8 cellular contexts compared by ENCODE assay signal in genomic region chr7:158782638-158783490, GRCh38. TPM values are rescaled to one million over a fixed set of nuclear protein-coding genes. Genes with fewer than 3 reads are reported as not detected.
A peak's percentile ranks its signal among the peaks of the same experiment; 100 is the strongest.
DNase-seq lines count a peak whose midpoint lies in the region; ATAC-seq and TF ChIP-seq lines count a peak whose summit lies in the region.

No MANE protein-coding gene starts in this region.

- no peak overlapping the region for H4K8ac ChIP-seq in H9 (replicated peaks; ENCODE audit: insufficient read length, low read depth, low read length)

- no peak overlapping the region for H3K4me3 ChIP-seq in SK-N-SH (ENCODE audit: low read depth in 2 of 2, low read length in 1 of 2)
- no peak overlapping the region for H3K4me3 ChIP-seq in foreskin fibroblast (ENCODE audit: low read depth in 1 of 2, low read length in 2 of 2)
- peak overlapping the region; percentile 24 for H3K4me3 ChIP-seq in psoas muscle

- no peak overlapping the region for H2BK120ac ChIP-seq in H9 (ENCODE audit: low read depth, low read length, poor library complexity, severe bottlenecking)

- H3K14ac ChIP-seq in H9 (ENCODE audit: insufficient read depth, low read length), result no peak overlapping the region

- H3K36me3 ChIP-seq in SK-N-SH (replicated peaks in 1 of 2; ENCODE audit: control insufficient read depth in 1 of 2, insufficient read depth in 2 of 2, low read length in 1 of 2) (peaks cover 57 to 64% of the 10 kb centered on the region in 2 experiments), psoas muscle (ENCODE audit: insufficient read depth in 1 of 2, low read depth in 1 of 2) (peaks cover 0 to 56% of the 10 kb centered on the region in 2 donors)

- H3T11ph ChIP-seq in H9 (ENCODE audit: low read length), result no peak overlapping the region

- no peak overlapping the region for H3K56ac ChIP-seq in H9 (ENCODE audit: insufficient read length, low read depth, low read length)

- CTCF ChIA-PET in SK-N-SH (lab: Yijun Ruan, JAX), result interaction anchor here (0.6 to 1.8 kb wide), 5 partner anchors 16 to 194 kb away, joined by 3 to 7 read pairs (median 3); no protein-coding TSS in a partner anchor

- peaks cover 18% of the 10 kb centered on the region for H3F3A ChIP-seq in SK-N-SH (replicated peaks; ENCODE audit: insufficient read depth)

- H3K79me2 ChIP-seq in H9 (ENCODE audit: insufficient read depth, low read length) (peaks cover 2% of the 10 kb centered on the region; the same call in 1 of the 2 replicates), SK-N-SH (ENCODE audit: insufficient read depth) (peaks cover 18% of the 10 kb centered on the region; the same call in 1 of the 2 replicates)

- H2AK5ac ChIP-seq in H9 (ENCODE audit: insufficient read length, low read length), result no peak overlapping the region

- no peaks in the 10 kb centered on the region for H3K9me2 ChIP-seq in SK-N-SH

- H3K9me3 ChIP-seq in H9 (ENCODE audit: control insufficient read depth, low read depth, low read length), result peaks cover 15% of the 10 kb centered on the region
- no peaks in the 10 kb centered on the region for H3K9me3 ChIP-seq in SK-N-SH
- no peaks in the 10 kb centered on the region for H3K9me3 ChIP-seq in psoas muscle

- H3K18ac ChIP-seq in H9 (ENCODE audit: insufficient read length, low read depth, low read length), result no peak overlapping the region

- no peak overlapping the region for H2BK15ac ChIP-seq in H9 (ENCODE audit: low read depth, low read length)

- H3K4me2 ChIP-seq in H9 (ENCODE audit: insufficient read depth, insufficient read length, low read length) (no peak overlapping the region), SK-N-SH (no peak overlapping the region)

- H3K27me3 ChIP-seq in H9 (ENCODE audit: insufficient read depth, low read length), result no peaks in the 10 kb centered on the region
- H3K27me3 ChIP-seq in SK-N-SH (ENCODE audit: insufficient read depth), result no peaks in the 10 kb centered on the region
- H3K27me3 ChIP-seq in psoas muscle (ENCODE audit: insufficient read depth in 3 of 3, low read length in 2 of 3), result no peaks in the 10 kb centered on the region

- no peak overlapping the region for H3K27ac Mint-ChIP-seq in H9

- no peak overlapping the region for H4K5ac ChIP-seq in H9 (ENCODE audit: insufficient read length, low read depth, low read length)

- no peak overlapping the region for H3K23ac ChIP-seq in H9 (ENCODE audit: insufficient read length, low read depth, low read length)

- H3K4me1 Mint-ChIP-seq in H9, result no peaks in the 10 kb centered on the region

- H3K4me1 ChIP-seq in H9 (ENCODE audit: insufficient read depth, low read length), result no peaks in the 10 kb centered on the region
- H3K4me1 ChIP-seq in SK-N-SH (ENCODE audit: control insufficient read depth in 1 of 2, insufficient read depth in 2 of 2, low read depth in 1 of 2, low read length in 1 of 2), result peaks cover 4 to 7% of the 10 kb centered on the region in 2 experiments; a peak in 2 of 4 replicates
- H3K4me1 ChIP-seq in psoas muscle, result peaks cover 25% of the 10 kb centered on the region

- no CpG with 5 or more reads among the region's 21 CpGs for WGBS in H9 (ENCODE audit: extremely low coverage, insufficient read length, low lambda C conversion rate)
- 89% methylated on average over 21 of the region's 21 CpGs for WGBS in SK-N-SH (ENCODE audit: low lambda C conversion rate)
- WGBS in psoas muscle, 3 donors, result 13 to 22% (median 21%) methylated on average over 21 of the region's 21 CpGs

- TF ChIP-seq RAD21 in SK-N-SH (IDR thresholded peaks at IDR 0.05; ENCODE audit: low read length), result peak; percentile 51

- intact Hi-C loops in psoas muscle (cut with DNase I), result loop anchor here (2.0 to 10.0 kb wide), 5 partner anchors 34 to 194 kb away; partner anchors contain the start of gene ESYT2 (in 1 of the 2)

- no peaks in the 10 kb centered on the region for H3K79me1 ChIP-seq in H9 (ENCODE audit: insufficient read depth, low read depth, low read length, poor library complexity, severe bottlenecking)

- no peak for TF ChIP-seq EP300 in SK-N-SH (IDR thresholded peaks at IDR 0.05; ENCODE audit: borderline replicate concordance in 1 of 2, low read depth in 1 of 2, low read length in 1 of 2)

- H2BK5ac ChIP-seq in H9 (ENCODE audit: insufficient read length, low read length), result no peak overlapping the region

- H2AFZ ChIP-seq in H9 (ENCODE audit: low read length) (no peak overlapping the region), SK-N-SH (ENCODE audit: low read depth) (no peak overlapping the region)

- H3K9ac ChIP-seq in H9 (ENCODE audit: extremely low read depth, insufficient read length, low read length) (no peak overlapping the region), SK-N-SH (no peak overlapping the region)

- TF ChIP-seq CTCF in H9 (conservative IDR thresholded peaks at IDR 0.05) (peak; percentile 45; the same call in 2 of the 3 replicates), SK-N-SH (IDR thresholded peaks at IDR 0.05) (peak; percentile 50), foreskin fibroblast (IDR thresholded peaks at IDR 0.05; ENCODE audit: low read depth, low read length) (peak; percentile 20), psoas muscle (IDR thresholded peaks at IDR 0.05) (peak; percentile 56)

- peaks cover 3 to 19% (median 8%) of the 10 kb centered on the region in 3 experiments; a peak in 6 of 7 replicates for H3K36me3 Mint-ChIP-seq in H9 (ENCODE audit: insufficient read depth in 1 of 3, low read depth in 3 of 3)

- H3K23me2 ChIP-seq in H9 (ENCODE audit: insufficient read length, low read depth, low read length, poor library complexity, severe bottlenecking), result no peaks in the 10 kb centered on the region

- peak; percentile 85 to 94 (median 88) for ATAC-seq in psoas muscle

- POLR2A ChIA-PET in SK-N-SH (lab: Yijun Ruan, JAX), result no interaction called here

- no peaks in the 10 kb centered on the region for H3K27me3 Mint-ChIP-seq in H9 (ENCODE audit: low read depth)

- H4K20me1 ChIP-seq in H9 (ENCODE audit: control insufficient read depth, insufficient read depth, insufficient read length), result no peaks in the 10 kb centered on the region
- H4K20me1 ChIP-seq in SK-N-SH (ENCODE audit: insufficient read depth), result no peaks in the 10 kb centered on the region

- H3K27ac ChIP-seq in H9 (ENCODE audit: insufficient read length, low read depth, low read length) (no peak overlapping the region), SK-N-SH (ENCODE audit: low read depth in 2 of 2, low read length in 1 of 2) (no peak overlapping the region), psoas muscle (peak overlapping the region; percentile 71)

- no peak overlapping the region for H4K91ac ChIP-seq in H9 (ENCODE audit: insufficient read length, low read depth, low read length)

- H2BK12ac ChIP-seq in H9 (ENCODE audit: insufficient read length, low read depth, low read length), result no peak overlapping the region

- H3K9me3 Mint-ChIP-seq in H9, result no peaks in the 10 kb centered on the region

- no peak overlapping the region for H3K4ac ChIP-seq in H9 (ENCODE audit: low read depth, low read length)

- H3K4me3 Mint-ChIP-seq in H9, result no peak overlapping the region

- DNase-seq in H9 (no peak), SK-N-SH (no peak), foreskin fibroblast (peak; percentile 31 to 61), psoas muscle (peak; percentile 57 to 83), NOMO-1 treated with dmso at 0.1 percent for 144 hours (lab: John Stamatoyannopoulos, UW; ENCODE audit: unreplicated experiment) (no peak), cortex of kidney (lab: John Stamatoyannopoulos, UW) (no peak), C1 segment of cervical spinal cord (lab: John Stamatoyannopoulos, UW) (no peak)
- DNase-seq in activated CD8-positive, alpha-beta memory T cell treated with anti-CD3 and anti-CD28 coated beads for 24 hours, result no peak

- no peak overlapping the region for H2BK20ac ChIP-seq in H9 (ENCODE audit: low read depth, low read length, poor library complexity, severe bottlenecking)

TF ChIP-seq in SK-N-SH, 30 proteins besides CTCF, POLR2A, EP300 and RAD21:
- TF ChIP-seq MEF2A (IDR thresholded peaks at IDR 0.05; ENCODE audit: borderline replicate concordance, low read depth) (no peak), ZBTB33 (IDR thresholded peaks at IDR 0.05; ENCODE audit: borderline replicate concordance, low read depth) (no peak)

RNA-seq across cellular contexts. Expression of gene ESYT2, which starts 46.4 kb away (rescaled TPM):
- total RNA-seq in H9 (2021), result 36.7 and 39.0 TPM in 2 replicates
- 34.2 and 42.7 TPM in 2 replicates for polyA plus RNA-seq in SK-N-SH (2012; rRNA removed)
- polyA plus RNA-seq in SK-N-SH (2012; cell fraction: cytosol; rRNA removed), result 34.6 and 42.2 TPM in 2 replicates
- 19.3 and 31.3 TPM in 2 replicates for polyA plus RNA-seq in SK-N-SH (2012; cell fraction: nucleus; rRNA removed)
- total RNA-seq in psoas muscle, result 10 to 100 TPM; 35.9 to 63.4 (median 54.1) TPM
- 10 to 100 TPM; 27.5 to 44.0 (median 28.5) TPM for polyA plus RNA-seq in psoas muscle

Comparison
In these comparisons a context has a peak if more than half of its experiments do, and no peak if none do; other contexts are left out.
1. DNase-seq: peak in foreskin fibroblast (2 of 2) and psoas muscle (2 of 2); none in H9 (single experiment), SK-N-SH (single experiment), NOMO-1 treated with dmso at 0.1 percent for 144 hours (single experiment), cortex of kidney (single experiment), C1 segment of cervical spinal cord (0 of 14) and activated CD8-positive, alpha-beta memory T cell treated with anti-CD3 and anti-CD28 coated beads for 24 hours (single experiment).
2. Peak in every context shown above with its lines, with median percentiles within 50 percentile points of each other: CTCF ChIP-seq.